34 cellular contexts compared by ENCODE assay signal in the genomic region with DNA sequence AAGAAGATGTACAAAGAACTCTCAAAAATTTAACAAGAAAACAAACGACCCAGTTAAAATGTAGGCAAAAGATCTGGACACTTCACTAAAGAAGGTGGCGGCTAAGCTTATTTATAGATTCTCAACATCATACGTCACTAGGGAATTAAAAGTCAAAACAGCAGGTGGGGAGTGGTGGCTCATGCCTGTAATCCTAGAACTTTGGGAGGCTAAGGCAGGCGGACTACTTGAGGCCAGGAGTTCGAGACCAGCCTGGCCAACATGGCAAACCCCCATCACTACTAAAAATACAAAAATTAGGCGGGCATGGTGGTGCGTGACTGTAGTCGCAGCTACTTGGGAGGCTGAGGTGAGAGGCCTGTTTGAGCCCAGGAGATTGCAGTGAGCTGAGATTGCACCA.
"Had no signal": no experiment of that assay in that cellular context is flagged by ENCODE, and none has a peak within 500 bp of the region (broad histone marks: within the 10 kb centered on the region; RNA-seq: fewer than 3 reads in every experiment).

No MANE protein-coding gene starts in this region.

- DNase-seq: activated CD4-positive, alpha-beta memory T cell treated with anti-CD3 and anti-CD28 coated beads for 36 hours; activated CD4-positive, alpha-beta T cell treated with anti-CD3 and anti-CD28 coated beads for 4 hours; activated CD4-positive, alpha-beta T cell treated with anti-CD3 and anti-CD28 coated beads, Interleukin-2, amount 50 U/mL, for 1 hour; activated CD4-positive, CD25-positive, alpha-beta regulatory T cell treated with anti-CD3 and anti-CD28 coated beads, Interleukin-2, amount 50 U/mL, for 72 hours; activated CD8-positive, alpha-beta memory T cell treated with anti-CD3 and anti-CD28 coated beads, Interleukin-2, amount 50 U/mL, for 4 hours; activated gamma-delta T cell treated with Interleukin-2 at 50 U/mL for 16 hours; activated naive CD4-positive, alpha-beta T cell treated with anti-CD3 and anti-CD28 coated beads, Interleukin-2, amount 10 ng/mL, durations not matched to agents 7 days and 5 days; activated naive CD8-positive, alpha-beta T cell treated with anti-CD3 and anti-CD28 coated beads, Interleukin-2, amount 50 U/mL, for 24 hours; activated T-cell treated with anti-CD3 and anti-CD28 coated beads for 4 hours; activated T-cell treated with anti-CD3 and anti-CD28 coated beads, Interleukin-2, amount 50 U/mL, for 4 hours; anterior cingulate cortex; caudate nucleus; cerebellar nuclear complex; Kasumi-1; MM.1S; MV-4-11; NCI-H1092; NCI-H1436 treated with DMSO at 0.1 percent for 48 hours; NCI-H1694 treated with DMSO at 0.1 percent for 48 hours; NCI-H2029; NCI-H2107; NCI-H226; NCI-H446 treated with DMSO at 0.1 percent for 48 hours; NCI-H69; NK-92 treated with Interleukin-12 subunit alpha and Interleukin-12 subunit beta, amount 100 ng/mL, for 24 hours; PC-3; Peyer's patch; RPMI8226; SHP77 treated with DMSO at 0.1 percent for 48 hours; SK-N-SH had no signal

- H3K4me1 ChIP-seq: Peyer's patch, SJSA1 had no signal

- H3K4me3 ChIP-seq: Peyer's patch, SJSA1 had no signal

- H3K27me3 ChIP-seq: Peyer's patch, SJSA1 had no signal

- H3K9me3 ChIP-seq: Peyer's patch, SJSA1, SK-N-SH had no signal

- ATAC-seq: activated naive CD8-positive, alpha-beta T cell treated with anti-CD3 and anti-CD28 coated beads, Interleukin-2, amount 50 U/mL, for 24 hours; activated T-cell treated with anti-CD3 and anti-CD28 coated beads, Interleukin-2, amount 50 U/mL, for 4 hours; PC-3; WTC11 had no signal

- FAIRE-seq: bronchial epithelial cell, TTC549 had no signal

- H3K36me3 ChIP-seq: Peyer's patch, SJSA1 had no signal

- H3K27ac ChIP-seq: Peyer's patch, SJSA1 had no signal
